ENCODE assay signal across 13 cellular contexts in genomic region chr7:155860840-155861479, GRCh38. TPM values are rescaled to one million over a fixed set of nuclear protein-coding genes. Genes with fewer than 3 reads are reported as not detected.
DNase-seq lines count a peak whose midpoint lies in the region; ATAC-seq and TF ChIP-seq lines count a peak whose summit lies in the region.
"Had no signal": no experiment of that assay in that cellular context is flagged by ENCODE, and none has a peak within 500 bp of the region (broad histone marks: within the 10 kb centered on the region; RNA-seq: fewer than 3 reads in every experiment).

No MANE protein-coding gene starts in this region.

- H3K9ac ChIP-seq in PC-3 (ENCODE audit: low read length): peak overlapping the region; percentile 9; the same call in 1 of the 2 replicates

- no peaks in the 10 kb centered on the region for H3K9me2 ChIP-seq in PC-3 (replicated peaks; ENCODE audit: low read length)

- H3K4me2 ChIP-seq in PC-3 (ENCODE audit: low read length): peak overlapping the region; percentile 81

- H3F3A ChIP-seq in PC-3 (ENCODE audit: low read length, unreplicated experiment): no peaks in the 10 kb centered on the region

- CTCF ChIA-PET in PC-3 (lab: Charles Lee): no interaction called here

- H4K20me1 ChIP-seq in PC-3 (ENCODE audit: low read length): no peaks in the 10 kb centered on the region

- no peaks in the 10 kb centered on the region for H3K79me2 ChIP-seq in PC-3 (ENCODE audit: low read length)

- H2AFZ ChIP-seq in PC-3 (ENCODE audit: low read length): no peak overlapping the region

- H3K4me3 ChIP-seq in PC-3 (ENCODE audit: low read length) (peak overlapping the region; percentile 44), skeletal muscle cell (ENCODE audit: low read depth, low read length) (no peak overlapping the region)
- H3K4me3 ChIP-seq: esophagus squamous epithelium had no signal

- peak; percentile 45 for DNase-seq in HT1080 (ENCODE audit: low read depth)
- DNase-seq in PC-3: peak; percentile 90
- peak; percentile 13 for DNase-seq in fibroblast of peridontal ligament (ENCODE audit: extremely low read depth)
- DNase-seq in skeletal muscle cell (ENCODE audit: low read depth): peak; percentile 54
- DNase-seq in SKM-1 treated with dmso at 0.1 percent for 144 hours (lab: John Stamatoyannopoulos, UW; ENCODE audit: unreplicated experiment): no peak
- DNase-seq: esophagus squamous epithelium; nephron progenitor cell; stimulated activated CD8-positive, alpha-beta memory T cell treated with anti-CD3 and anti-CD28 coated beads, Interleukin-4, amount 100 ng/mL, for 48 hours; SW 1271 had no signal

- H3K27ac ChIP-seq in PC-3 (ENCODE audit: low read length): peak overlapping the region; percentile 66
- H3K27ac ChIP-seq: esophagus squamous epithelium had no signal

- intact Hi-C loops in PC-3 (cut with micrococcal nuclease): loop anchor here (1.0 to 5.0 kb wide), 2 partner anchors 86 to 101 kb away; no protein-coding TSS in a partner anchor

- H3K36me3 ChIP-seq in PC-3 (ENCODE audit: low read depth, low read length): no peaks in the 10 kb centered on the region
- H3K36me3 ChIP-seq: esophagus squamous epithelium had no signal

- no peak for TF ChIP-seq CTCF in PC-3 (conservative IDR thresholded peaks at IDR 0.05; ENCODE audit: low read depth, low read length)

- peak; percentile 29 for ATAC-seq in PC-3
- no peak for ATAC-seq in HG03175 (IDR thresholded peaks at IDR 0.05; ENCODE audit: unreplicated experiment)
- ATAC-seq in HG02981 (IDR thresholded peaks at IDR 0.05; ENCODE audit: unreplicated experiment): no peak
- no peak for ATAC-seq in HG03432 (IDR thresholded peaks at IDR 0.05; ENCODE audit: unreplicated experiment)
- ATAC-seq: activated T-helper 17 cell treated with anti-CD3 and anti-CD28 coated beads, Interleukin-2, amount 50 U/mL, for 72 hours had no signal

- POLR2A ChIA-PET in PC-3 (lab: Charles Lee; ENCODE audit: unreplicated experiment): no interaction called here

- no peaks in the 10 kb centered on the region for H3K9me3 ChIP-seq in PC-3 (ENCODE audit: low read length)
- H3K9me3 ChIP-seq: esophagus squamous epithelium had no signal

- BruUV-seq in PC-3 (replicated peaks; lab: Mats Ljungman, UMichigan): no TSS peak

- no peaks in the 10 kb centered on the region for H3K27me3 ChIP-seq in PC-3 (ENCODE audit: low read length)

- peaks cover 42% of the 10 kb centered on the region for H3K4me1 ChIP-seq in PC-3 (ENCODE audit: insufficient read depth, low read length)

RNA-seq across cellular contexts. Expression of gene SHH, which starts 48.7 kb away (rescaled TPM):
- not detected in 2 replicates for total RNA-seq in HT1080 (2014; rRNA removed; shearing (Covaris generic))
- polyA plus RNA-seq in HT1080 (2015; cell fraction: cytosol; rRNA removed): not detected in 2 replicates
- polyA plus RNA-seq in HT1080 (2015; cell fraction: nucleus; rRNA removed): not detected in 2 replicates
- total RNA-seq in PC-3 (2014; rRNA removed): 0.11 and 0.12 TPM in 2 replicates
- total RNA-seq: activated T-helper 17 cell treated with anti-CD3 and anti-CD28 coated beads, Interleukin-2, amount 50 U/mL, for 72 hours; esophagus squamous epithelium had no signal
